In the genomic region with DNA sequence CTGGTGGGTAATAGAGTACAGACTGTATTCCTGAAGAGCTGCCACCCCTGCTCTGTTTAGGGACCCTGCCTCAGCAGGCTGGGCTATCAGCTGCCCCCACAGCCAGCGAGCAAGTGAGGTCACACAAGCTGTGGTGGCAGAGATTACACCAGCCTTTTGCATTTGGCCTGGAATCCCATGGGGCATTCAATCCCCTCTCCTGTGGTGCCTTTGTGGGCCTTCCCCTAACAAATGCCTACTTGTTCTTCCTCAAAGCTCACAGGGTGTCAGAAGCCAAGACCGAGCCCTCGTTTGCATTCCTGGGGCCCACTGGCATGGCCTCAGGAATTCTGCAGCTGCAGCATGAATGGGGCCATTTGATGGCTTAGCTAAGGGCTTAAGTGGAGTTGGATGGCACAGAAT, we compare ENCODE assay signal across 15 cellular contexts.
A peak's percentile ranks its signal among the peaks of the same experiment; 100 is the strongest.
DNase-seq lines count a peak whose midpoint lies in the region; ATAC-seq and TF ChIP-seq lines count a peak whose summit lies in the region.
"Had no signal": no experiment of that assay in that cellular context is flagged by ENCODE, and none has a peak within 500 bp of the region (broad histone marks: within the 10 kb centered on the region; RNA-seq: fewer than 3 reads in every experiment).

No MANE protein-coding gene starts in this region.

- H3K4me3 ChIP-seq in HUES48 (ENCODE audit: low read depth, low read length) (peak overlapping the region; percentile 15; the same call in 1 of the 2 replicates), mucosa of descending colon (no peak overlapping the region)
- H3K4me3 ChIP-seq: upper lobe of right lung had no signal

- ATAC-seq in mucosa of descending colon = no peak
- ATAC-seq: upper lobe of right lung had no signal

- peak overlapping the region; percentile 66 for H3K27ac ChIP-seq in HUES48 (ENCODE audit: low read depth, low read length)
- H3K27ac ChIP-seq: upper lobe of right lung had no signal

- TF ChIP-seq CTCF in mucosa of descending colon (IDR thresholded peaks at IDR 0.05) = no peak

- H3K9me3 ChIP-seq in HUES48 (ENCODE audit: control insufficient read depth, insufficient read depth, low read length) (no peaks in the 10 kb centered on the region), mucosa of descending colon (no peaks in the 10 kb centered on the region)
- H3K9me3 ChIP-seq: upper lobe of right lung had no signal

- H3K9ac ChIP-seq in HUES48 (ENCODE audit: low read depth, low read length) = no peak overlapping the region

- intact Hi-C loops in mucosa of descending colon (cut with DNase I, micrococcal nuclease) = no loop called here

- no peaks in the 10 kb centered on the region for H3K36me3 ChIP-seq in HUES48 (ENCODE audit: control insufficient read depth, insufficient read depth, low read length)
- no peaks in the 10 kb centered on the region for H3K36me3 ChIP-seq in mucosa of descending colon (ENCODE audit: low read depth)
- H3K36me3 ChIP-seq: upper lobe of right lung had no signal

- peaks cover 74% of the 10 kb centered on the region for H3K27me3 ChIP-seq in HUES48 (ENCODE audit: control insufficient read depth, insufficient read depth, low read length)
- H3K27me3 ChIP-seq: upper lobe of right lung had no signal

- peak; percentile 41 for DNase-seq in cerebellar cortex (ENCODE audit: low spot score)
- peak; percentile 80 for DNase-seq in islet precursor cell
- peak; percentile 98 for DNase-seq in superior temporal gyrus (ENCODE audit: extremely low spot score)
- no peak for DNase-seq in activated CD4-positive, alpha-beta T cell treated with anti-CD3 and anti-CD28 coated beads for 4 hours
- DNase-seq in mucosa of descending colon = no peak
- no peak for DNase-seq in NCI-H146 treated with DMSO at 0.1 percent for 48 hours (lab: John Stamatoyannopoulos, UW; ENCODE audit: unreplicated experiment)
- DNase-seq: activated CD4-positive, CD25-positive, alpha-beta regulatory T cell treated with anti-CD3 and anti-CD28 coated beads, Interleukin-2, amount 50 U/mL, for 72 hours; activated naive CD8-positive, alpha-beta T cell treated with anti-CD3 and anti-CD28 coated beads, Interleukin-2, amount 10 ng/mL, durations not matched to agents 7 days and 5 days; cortex of kidney; NCI-H1092; NCI-H226; stimulated activated CD4-positive, alpha-beta T cell treated with anti-CD3 and anti-CD28 coated beads, Interleukin-2, amount 100 ng/mL, for 24 hours; stimulated activated CD8-positive, alpha-beta memory T cell treated with anti-CD3 and anti-CD28 coated beads, Interleukin-4, amount 100 ng/mL, for 48 hours; upper lobe of right lung had no signal

- peaks cover 44% of the 10 kb centered on the region for H3K4me1 ChIP-seq in HUES48 (ENCODE audit: control insufficient read depth, insufficient read depth, low read length)
- H3K4me1 ChIP-seq in mucosa of descending colon (ENCODE audit: low read depth) = no peaks in the 10 kb centered on the region
- H3K4me1 ChIP-seq: upper lobe of right lung had no signal

Comparison
In these comparisons a context has a peak if more than half of its experiments do, and no peak if none do; other contexts are left out.
1. DNase-seq: peak in cerebellar cortex (single experiment), islet precursor cell (single experiment) and superior temporal gyrus (single experiment); none in activated CD4-positive, alpha-beta T cell treated with anti-CD3 and anti-CD28 coated beads for 4 hours (0 of 2), mucosa of descending colon (0 of 3) and NCI-H146 treated with DMSO at 0.1 percent for 48 hours (single experiment).